ENCODE assay signal across 29 cellular contexts in genomic region chr10:96097865-96098264, GRCh38.
"Had no signal": no experiment of that assay in that cellular context is flagged by ENCODE, and none has a peak within 500 bp of the region (broad histone marks: within the 10 kb centered on the region; RNA-seq: fewer than 3 reads in every experiment).

No MANE protein-coding gene starts in this region.

- H3K27me3 ChIP-seq: SJCRH30 had no signal

- H3K36me3 ChIP-seq: SJCRH30 had no signal

- H3K27ac ChIP-seq: PC-9, SJCRH30, SK-N-MC had no signal

- H3K4me3 ChIP-seq: PC-9, SJCRH30, SK-N-MC had no signal

- H3K4me1 ChIP-seq: SJCRH30 had no signal

- DNase-seq: activated CD4-positive, alpha-beta memory T cell treated with anti-CD3 and anti-CD28 coated beads for 36 hours; activated CD4-positive, alpha-beta T cell treated with anti-CD3 and anti-CD28 coated beads for 36 hours; activated CD4-positive, alpha-beta T cell treated with anti-CD3 and anti-CD28 coated beads, Interleukin-2, amount 50 U/mL, for 1 hour; activated CD8-positive, alpha-beta memory T cell treated with anti-CD3 and anti-CD28 coated beads for 24 hours; activated CD8-positive, alpha-beta memory T cell treated with anti-CD3 and anti-CD28 coated beads, Interleukin-2, amount 10 ng/mL, durations not matched to agents 7 days and 5 days; activated CD8-positive, alpha-beta memory T cell treated with anti-CD3 and anti-CD28 coated beads, Interleukin-2, amount 50 U/mL, for 48 hours; activated effector memory CD4-positive, alpha-beta T cell treated with Interleukin-2 at 50 U/mL for 16 hours; activated naive CD4-positive, alpha-beta T cell treated with anti-CD3 and anti-CD28 coated beads, Interleukin-2, amount 10 ng/mL, durations not matched to agents 7 days and 5 days; activated naive CD8-positive, alpha-beta T cell treated with anti-CD3 and anti-CD28 coated beads, Interleukin-2, amount 50 U/mL, for 24 hours; activated T-cell treated with anti-CD3 and anti-CD28 coated beads, Interleukin-2, amount 50 U/mL, for 48 hours; anterior cingulate cortex; caudate nucleus; cerebellar nuclear complex; NCI-H1092 treated with DMSO at 0.1 percent for 48 hours; NCI-H1417; NCI-H146; NCI-H187; NCI-H2029 treated with DMSO at 0.1 percent for 48 hours; NCI-H2107; NCI-H2171; NCI-H510A; NCI-H748 treated with DMSO at 0.1 percent for 48 hours; NK-92 treated with Interleukin-12 subunit alpha and Interleukin-12 subunit beta, amount 100 ng/mL, for 24 hours; PC-9; SHP77; SJCRH30 had no signal

- H3K4me2 ChIP-seq: PC-9 had no signal

- H3K9me3 ChIP-seq: SJCRH30 had no signal

- ATAC-seq: activated CD4-positive, alpha-beta T cell treated with anti-CD3 and anti-CD28 coated beads for 36 hours; activated CD4-positive, CD25-positive, alpha-beta regulatory T cell treated with anti-CD3 and anti-CD28 coated beads, Interleukin-2, amount 50 U/mL, for 24 hours; activated CD8-positive, alpha-beta memory T cell treated with anti-CD3 and anti-CD28 coated beads, Interleukin-2, amount 10 ng/mL, durations not matched to agents 7 days and 5 days; activated naive CD8-positive, alpha-beta T cell treated with anti-CD3 and anti-CD28 coated beads, Interleukin-2, amount 50 U/mL, for 24 hours; WTC11 had no signal

- H2AFZ ChIP-seq: PC-9 had no signal
